ENCODE assay signal across 20 cellular contexts in the genomic region with DNA sequence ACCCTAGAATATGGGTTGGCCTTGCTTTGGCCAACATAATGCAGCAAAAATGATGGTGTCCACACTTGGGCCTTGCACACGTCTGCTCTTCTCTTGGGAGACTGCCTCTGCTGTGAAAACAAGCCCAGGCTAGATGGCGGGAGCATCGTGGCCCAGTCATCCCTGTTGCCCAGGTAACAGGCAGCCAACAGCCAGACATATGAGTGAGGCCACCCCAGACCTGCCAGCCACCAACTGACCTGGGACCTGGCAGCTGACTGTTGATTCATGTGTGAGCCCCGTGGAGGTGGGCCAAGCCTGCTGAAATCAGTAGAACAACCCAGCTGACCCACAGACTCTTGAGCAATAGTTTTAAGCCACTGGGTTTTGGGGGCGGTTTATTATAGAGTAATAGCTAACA. TPM values are rescaled to one million over a fixed set of nuclear protein-coding genes. Genes with fewer than 3 reads are reported as not detected.
A peak's percentile ranks its signal among the peaks of the same experiment; 100 is the strongest.
DNase-seq lines count a peak whose midpoint lies in the region; ATAC-seq and TF ChIP-seq lines count a peak whose summit lies in the region.
"Had no signal": no experiment of that assay in that cellular context is flagged by ENCODE, and none has a peak within 500 bp of the region (broad histone marks: within the 10 kb centered on the region; RNA-seq: fewer than 3 reads in every experiment).

No MANE protein-coding gene starts in this region.

- H3K36me3 Mint-ChIP-seq in glutamatergic neuron (ENCODE audit: unreplicated experiment) = no peaks in the 10 kb centered on the region
- H3K36me3 Mint-ChIP-seq: activated CD8-positive, alpha-beta memory T cell treated with anti-CD3 and anti-CD28 coated beads, Interleukin-2, amount 10 ng/mL, durations not matched to agents 7 days and 5 days; type B pancreatic cell had no signal

- DNase-seq in DMS53 (lab: John Stamatoyannopoulos, UW) (peak; percentile 10), DMS53 treated with DMSO at 0.1 percent for 48 hours (lab: John Stamatoyannopoulos, UW; ENCODE audit: unreplicated experiment) (no peak), RPMI8226 (peak; percentile 13), renal cortical epithelial cell (ENCODE audit: low read depth) (peak; percentile 91), NCI-H1105 (lab: John Stamatoyannopoulos, UW) (no peak), glutamatergic neuron (no peak), D341Med (ENCODE audit: low spot score) (no peak)
- DNase-seq: activated CD8-positive, alpha-beta memory T cell treated with anti-CD3 and anti-CD28 coated beads, Interleukin-2, amount 10 ng/mL, durations not matched to agents 7 days and 5 days; activated effector memory CD4-positive, alpha-beta T cell treated with anti-CD3 and anti-CD28 coated beads, Interleukin-2, amount 50 U/mL, for 16 hours; aorta; H7; NCI-H1436; SJCRH30; stimulated activated naive CD4-positive, alpha-beta T cell treated with Interleukin-2 at 50 U/mL for 16 hours; T-helper 2 cell had no signal

- H3K9me3 Mint-ChIP-seq in glutamatergic neuron (ENCODE audit: unreplicated experiment) = peaks cover 3% of the 10 kb centered on the region
- H3K9me3 Mint-ChIP-seq: nephron, type B pancreatic cell had no signal

- no peaks in the 10 kb centered on the region for H3K27me3 Mint-ChIP-seq in glutamatergic neuron (ENCODE audit: unreplicated experiment)
- H3K27me3 Mint-ChIP-seq: activated CD8-positive, alpha-beta memory T cell treated with anti-CD3 and anti-CD28 coated beads, Interleukin-2, amount 10 ng/mL, durations not matched to agents 7 days and 5 days; progenitor cell of endocrine pancreas; type B pancreatic cell had no signal

- no peaks in the 10 kb centered on the region for H3K4me1 Mint-ChIP-seq in glutamatergic neuron (ENCODE audit: low read depth, unreplicated experiment)
- H3K4me1 Mint-ChIP-seq: activated CD8-positive, alpha-beta memory T cell treated with anti-CD3 and anti-CD28 coated beads, Interleukin-2, amount 10 ng/mL, durations not matched to agents 7 days and 5 days; nephron had no signal

- no peak overlapping the region for H3K27ac Mint-ChIP-seq in glutamatergic neuron (ENCODE audit: unreplicated experiment)
- H3K27ac Mint-ChIP-seq: activated CD8-positive, alpha-beta memory T cell treated with anti-CD3 and anti-CD28 coated beads, Interleukin-2, amount 10 ng/mL, durations not matched to agents 7 days and 5 days; nephron; progenitor cell of endocrine pancreas; type B pancreatic cell had no signal

- ATAC-seq in esophagus mucosa = peak; percentile 69
- ATAC-seq: activated CD4-positive, CD25-positive, alpha-beta regulatory T cell treated with anti-CD3 and anti-CD28 coated beads, Interleukin-2, amount 50 U/mL, for 24 hours; activated CD8-positive, alpha-beta memory T cell treated with anti-CD3 and anti-CD28 coated beads, Interleukin-2, amount 10 ng/mL, durations not matched to agents 7 days and 5 days had no signal

- H3K4me3 Mint-ChIP-seq in glutamatergic neuron (ENCODE audit: unreplicated experiment) = no peak overlapping the region
- H3K4me3 Mint-ChIP-seq: activated CD8-positive, alpha-beta memory T cell treated with anti-CD3 and anti-CD28 coated beads, Interleukin-2, amount 10 ng/mL, durations not matched to agents 7 days and 5 days; nephron; type B pancreatic cell had no signal

- no peak for TF ChIP-seq CTCF in glutamatergic neuron (IDR thresholded peaks at IDR 0.05; ENCODE audit: partially characterized antibody, unreplicated experiment)

RNA-seq across cellular contexts. Expression of gene CDH3, which starts 39.4 kb away (rescaled TPM):
- total RNA-seq in esophagus mucosa = 94.1 TPM
- 132 and 198 TPM in 2 replicates for total RNA-seq in renal cortical epithelial cell
- 1.3 TPM for total RNA-seq in glutamatergic neuron (ENCODE audit: unreplicated experiment)

Comparison
In these comparisons a context has a peak if more than half of its experiments do, and no peak if none do; other contexts are left out.
1. DNase-seq: peak in DMS53 (single experiment), RPMI8226 (single experiment) and renal cortical epithelial cell (single experiment); none in DMS53 treated with DMSO at 0.1 percent for 48 hours (single experiment), NCI-H1105 (single experiment), glutamatergic neuron (single experiment) and D341Med (single experiment).
2. RNA of gene CDH3, which starts 39.4 kb away (total RNA-seq): 132 to 198 TPM in renal cortical epithelial cell and 94.1 TPM in esophagus mucosa (single experiment); 1.3 TPM in glutamatergic neuron (single experiment); every median in the first group is over 10 times any median in the second.